Comparison of ENCODE assay signal across 35 cellular contexts in the genomic region with DNA sequence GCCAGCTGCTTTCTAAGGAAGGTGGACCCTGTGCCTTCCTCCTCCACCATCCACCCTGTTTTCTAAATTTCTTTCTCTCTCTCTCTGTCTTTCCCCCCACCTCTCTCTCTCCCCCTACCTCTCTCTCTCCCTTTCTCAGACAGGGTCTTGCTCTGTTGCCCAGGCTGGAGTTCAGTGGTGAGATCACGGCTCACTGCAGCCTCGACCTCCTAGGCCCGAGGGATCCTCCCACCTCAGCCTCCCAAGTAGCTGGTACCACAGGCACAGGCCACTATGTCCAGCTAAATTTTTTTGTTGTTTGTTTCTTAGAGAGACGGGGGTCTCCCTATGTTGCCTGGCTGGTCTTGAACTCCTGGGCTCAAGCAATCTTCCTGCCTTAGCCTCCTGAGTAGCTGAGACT. TPM values are rescaled to one million over a fixed set of nuclear protein-coding genes. Genes with fewer than 3 reads are reported as not detected.
"Had no signal": no experiment of that assay in that cellular context is flagged by ENCODE, and none has a peak within 500 bp of the region (broad histone marks: within the 10 kb centered on the region; RNA-seq: fewer than 3 reads in every experiment).

No MANE protein-coding gene starts in this region.

- H3K4me3 ChIP-seq: adrenal gland, body of pancreas, breast epithelium had no signal

- H3K4me1 ChIP-seq: breast epithelium had no signal

- H3K36me3 ChIP-seq: adrenal gland, breast epithelium had no signal

- H3K27ac ChIP-seq: adrenal gland, body of pancreas, VCaP had no signal

- FAIRE-seq: astrocyte had no signal

- H3K27ac Mint-ChIP-seq: activated B cell treated with CpG ODN at 0.5 μM for 24 hours; activated CD4-positive, alpha-beta memory T cell treated with anti-CD3 and anti-CD28 coated beads for 36 hours; activated naive CD4-positive, alpha-beta T cell treated with anti-CD3 and anti-CD28 coated beads for 36 hours; activated T-helper 1 cell treated with anti-CD3 and anti-CD28 coated beads, Interleukin-12 subunit alpha, Interleukin-12 subunit beta, Interleukin-2, Interleukin-4 antibody, amounts not matched to agents 30 ng/mL and 10 ng/mL and 1 ng/mL, durations not matched to agents 14 hours and 24 hours and 36 hours had no signal

- H3K9me3 Mint-ChIP-seq: activated B cell treated with CpG ODN at 0.5 μM for 24 hours; activated CD4-positive, alpha-beta memory T cell treated with anti-CD3 and anti-CD28 coated beads for 36 hours; activated naive CD4-positive, alpha-beta T cell treated with anti-CD3 and anti-CD28 coated beads for 36 hours; activated naive CD4-positive, alpha-beta T cell treated with anti-CD3 and anti-CD28 coated beads, Interleukin-2, amount 50 U/mL, for 72 hours; activated T-cell treated with anti-CD3 and anti-CD28 coated beads, Interleukin-2, amount 50 U/mL, for 4 hours; activated T-helper 1 cell treated with anti-CD3 and anti-CD28 coated beads, Interleukin-12 subunit alpha, Interleukin-12 subunit beta, Interleukin-2, Interleukin-4 antibody, amounts not matched to agents 30 ng/mL and 10 ng/mL and 1 ng/mL, durations not matched to agents 14 hours and 24 hours and 36 hours had no signal

- H3K27me3 ChIP-seq: adrenal gland, body of pancreas, breast epithelium had no signal

- H3K4me3 Mint-ChIP-seq: activated B cell treated with CpG ODN at 0.5 μM for 24 hours; activated CD4-positive, alpha-beta memory T cell treated with anti-CD3 and anti-CD28 coated beads for 36 hours; activated naive CD4-positive, alpha-beta T cell treated with anti-CD3 and anti-CD28 coated beads for 36 hours; activated T-cell treated with anti-CD3 and anti-CD28 coated beads, Interleukin-2, amount 50 U/mL, for 4 hours; activated T-helper 1 cell treated with anti-CD3 and anti-CD28 coated beads, Interleukin-12 subunit alpha, Interleukin-12 subunit beta, Interleukin-2, Interleukin-4 antibody, amounts not matched to agents 30 ng/mL and 10 ng/mL and 1 ng/mL, durations not matched to agents 14 hours and 24 hours and 36 hours had no signal

- H3K9me3 ChIP-seq: adrenal gland, body of pancreas, breast epithelium had no signal

- ATAC-seq: activated naive CD4-positive, alpha-beta T cell treated with anti-CD3 and anti-CD28 coated beads, Interleukin-2, amount 50 U/mL, for 72 hours; activated T-cell treated with anti-CD3 and anti-CD28 coated beads, Interleukin-2, amount 50 U/mL, for 4 hours; body of pancreas had no signal

- H3K36me3 Mint-ChIP-seq: activated CD4-positive, alpha-beta memory T cell treated with anti-CD3 and anti-CD28 coated beads for 36 hours; activated naive CD4-positive, alpha-beta T cell treated with anti-CD3 and anti-CD28 coated beads, Interleukin-2, amount 50 U/mL, for 72 hours had no signal

- H3K27me3 Mint-ChIP-seq: activated B cell treated with CpG ODN at 0.5 μM for 24 hours had no signal

- DNase-seq: activated B cell treated with CpG ODN at 0.5 μM for 24 hours; activated CD4-positive, alpha-beta memory T cell treated with anti-CD3 and anti-CD28 coated beads for 36 hours; activated CD4-positive, alpha-beta T cell treated with anti-CD3 and anti-CD28 coated beads for 4 hours; activated CD4-positive, alpha-beta T cell treated with anti-CD3 and anti-CD28 coated beads, Interleukin-2, amount 50 U/mL, for 1 hour; activated CD4-positive, CD25-positive, alpha-beta regulatory T cell treated with anti-CD3 and anti-CD28 coated beads, Interleukin-2, amount 50 U/mL, for 72 hours; activated CD8-positive, alpha-beta memory T cell treated with anti-CD3 and anti-CD28 coated beads, Interleukin-2, amount 50 U/mL, for 4 hours; activated gamma-delta T cell treated with Interleukin-2 at 50 U/mL for 16 hours; activated naive CD4-positive, alpha-beta T cell treated with anti-CD3 and anti-CD28 coated beads for 36 hours; activated T-cell treated with anti-CD3 and anti-CD28 coated beads for 4 hours; activated T-cell treated with anti-CD3 and anti-CD28 coated beads, Interleukin-2, amount 50 U/mL, for 4 hours; adrenal gland; body of pancreas; Kasumi-1; MM.1S; NCI-H1092; NCI-H1436 treated with DMSO at 0.1 percent for 48 hours; NCI-H1694 treated with DMSO at 0.1 percent for 48 hours; NCI-H2029; NCI-H2107; NCI-H2171; NCI-H510A; NCI-H526; NCI-H748 treated with DMSO at 0.1 percent for 48 hours; NK-92 treated with Interleukin-12 subunit alpha and Interleukin-12 subunit beta, amount 100 ng/mL, for 24 hours; OCI-M1; Right ventricle myocardium superior; SW 1271; T-helper 1 cell; T-helper 2 cell; T-helper 9 cell had no signal

RNA-seq across cellular contexts. Expression of a gene that starts 59.8 kb away (rescaled TPM):
- total RNA-seq: activated B cell treated with CpG ODN at 0.5 μM for 24 hours had no signal
